Comparison of ENCODE assay signal across 1 cellular context in genomic region chr14:84961637-84962036, GRCh38.
TF ChIP-seq lines count a peak whose summit lies in the region.

No MANE protein-coding gene starts in this region.

TF ChIP-seq in WTC11, 78 proteins besides CTCF, POLR2A, EP300 and RAD21 (continued from another document):
- TF ChIP-seq PRDM15 (CRISPR knock-in tag; IDR thresholded peaks at IDR 0.05): no peak
- TF ChIP-seq ZBTB43 (CRISPR knock-in tag; IDR thresholded peaks at IDR 0.05): no peak
- TF ChIP-seq IRF2 (CRISPR knock-in tag; IDR thresholded peaks at IDR 0.05; ENCODE audit: borderline replicate concordance, low read depth): no peak
- TF ChIP-seq STAT6 (CRISPR knock-in tag; conservative IDR thresholded peaks at IDR 0.05; ENCODE audit: low read depth): no peak
- TF ChIP-seq AR (CRISPR knock-in tag; IDR thresholded peaks at IDR 0.05): no peak
- no peak for TF ChIP-seq CDX4 (CRISPR knock-in tag; IDR thresholded peaks at IDR 0.05; ENCODE audit: borderline replicate concordance)
